Comparison of ENCODE assay signal across 8 cellular contexts in genomic region chr17:57114085-57114673, GRCh38. TPM values are rescaled to one million over a fixed set of nuclear protein-coding genes. Genes with fewer than 3 reads are reported as not detected.
DNase-seq lines count a peak whose midpoint lies in the region; ATAC-seq and TF ChIP-seq lines count a peak whose summit lies in the region.

No MANE protein-coding gene starts in this region.

- dilution Hi-C loops in mammary epithelial cell (cut with HindIII; ENCODE audit: low sequenced_read_pairs): loop anchor here (25.0 kb wide), 1 partner anchor 648 kb away; no protein-coding TSS in a partner anchor

- no peaks in the 10 kb centered on the region for H3K27me3 Mint-ChIP-seq in WTC11 (ENCODE audit: low read depth)

- in situ Hi-C loops in mammary epithelial cell (cut with MboI; ENCODE audit: low sequenced_read_pairs in 2 of 2): loop anchor here in 1 of 2 donors (25.0 kb wide), 1 partner anchor 873 kb away; the partner anchor contains the start of gene VEZF1

- H3K4me1 Mint-ChIP-seq in WTC11: peaks cover 29% of the 10 kb centered on the region

- no TSS peak for BruUV-seq in mammary epithelial cell (replicated peaks; lab: Mats Ljungman, UMichigan)

- DNase-seq in CMK (ENCODE audit: low read depth) (peak; percentile 26), HFF-Myc (ENCODE audit: extremely low read depth, low read depth) (no peak), WTC11 (ENCODE audit: low spot score) (peak; percentile 88), mammary epithelial cell (no peak), medulla oblongata (ENCODE audit: extremely low spot score) (peak; percentile 44)
- peak; percentile 87 for DNase-seq in stimulated activated CD8-positive, alpha-beta memory T cell treated with anti-CD3 and anti-CD28 coated beads, Interleukin-4, amount 100 ng/mL, for 48 hours

- no peaks in the 10 kb centered on the region for H3K27me3 ChIP-seq in mammary epithelial cell (ENCODE audit: insufficient read depth, low read length)

- peaks cover 17% of the 10 kb centered on the region for H3K79me2 ChIP-seq in mammary epithelial cell (ENCODE audit: insufficient read depth, low read length)

- H3K4me3 ChIP-seq in HFF-Myc (replicated peaks; ENCODE audit: low read depth, low read length): no peak overlapping the region
- no peak overlapping the region for H3K4me3 ChIP-seq in mammary epithelial cell (replicated peaks in 1 of 3; ENCODE audit: insufficient read depth in 1 of 3, low read depth in 2 of 3, low read length in 3 of 3)

- H3K4me2 ChIP-seq in mammary epithelial cell (ENCODE audit: insufficient read depth, low read depth, low read length): no peak overlapping the region

- peak; percentile 89 for TF ChIP-seq CTCF in HFF-Myc (IDR thresholded peaks at IDR 0.05; ENCODE audit: low read depth, low read length, missing control alignments)
- peak; percentile 94 for TF ChIP-seq CTCF in WTC11 (IDR thresholded peaks at IDR 0.05)
- TF ChIP-seq CTCF in mammary epithelial cell (conservative IDR thresholded peaks at IDR 0.05 in 1 of 2, IDR thresholded peaks at IDR 0.05 in 1 of 2; ENCODE audit: extremely low read depth in 1 of 2, insufficient read depth in 1 of 2, low read depth in 1 of 2, low read length in 2 of 2): peak; percentile 76 to 90

- no peak overlapping the region for H2AFZ ChIP-seq in mammary epithelial cell (ENCODE audit: low read depth, low read length)

- H3K4me1 ChIP-seq in mammary epithelial cell (ENCODE audit: insufficient read depth, low read length): peaks cover 15% of the 10 kb centered on the region

- H3K4me3 Mint-ChIP-seq in WTC11: no peak overlapping the region

- WGBS in mammary epithelial cell (ENCODE audit: low coverage, missing lambda C conversion rate): 90% methylated on average over 13 of the region's 13 CpGs

- CTCF ChIA-PET in WTC11 (lab: Charles Lee) (interaction anchor here (1.0 to 1.4 kb wide), 2 partner anchors 14 to 20 kb away, joined by 3 read pairs; no protein-coding TSS in a partner anchor), mammary epithelial cell (lab: Charles Lee; ENCODE audit: low non-redundant PET) (interaction anchor here (0.8 kb wide), 1 partner anchor 614 kb away, joined by 7 read pairs; no protein-coding TSS in a partner anchor)

- H3K9me3 ChIP-seq in mammary epithelial cell (replicated peaks; ENCODE audit: insufficient read depth, low read length): no peaks in the 10 kb centered on the region

- H3K27ac ChIP-seq in mammary epithelial cell (ENCODE audit: insufficient read depth, low read depth, low read length): no peak overlapping the region

- peaks cover 75% of the 10 kb centered on the region for H3K36me3 Mint-ChIP-seq in WTC11

- POLR2A ChIA-PET in WTC11 (lab: Charles Lee): no interaction called here

- no peaks in the 10 kb centered on the region for H3K9me3 Mint-ChIP-seq in WTC11

- peaks cover 29% of the 10 kb centered on the region for H3K36me3 ChIP-seq in mammary epithelial cell (ENCODE audit: insufficient read depth, low read length)

- ATAC-seq in WTC11 (peak; percentile 81), GM21526 (IDR thresholded peaks at IDR 0.05; ENCODE audit: low FRiP score, unreplicated experiment) (no peak), HG02884 (IDR thresholded peaks at IDR 0.05; ENCODE audit: unreplicated experiment) (no peak)

- intact Hi-C loops in mammary epithelial cell (cut with micrococcal nuclease): no loop called here

- no peak overlapping the region for H3K9ac ChIP-seq in mammary epithelial cell (ENCODE audit: insufficient read depth, low read length)

- no peaks in the 10 kb centered on the region for H4K20me1 ChIP-seq in mammary epithelial cell (ENCODE audit: insufficient read depth, low read length)

- H3K27ac Mint-ChIP-seq in WTC11: no peak overlapping the region

TF ChIP-seq in WTC11, 78 proteins besides CTCF, POLR2A, EP300 and RAD21:
- TF ChIP-seq ZBTB43 (CRISPR knock-in tag; IDR thresholded peaks at IDR 0.05): no peak
- TF ChIP-seq ZNF121 (CRISPR knock-in tag; IDR thresholded peaks at IDR 0.05): no peak
- TF ChIP-seq TCF7 (CRISPR knock-in tag; IDR thresholded peaks at IDR 0.05; ENCODE audit: low read depth): no peak
- TF ChIP-seq SMAD4 (CRISPR knock-in tag; IDR thresholded peaks at IDR 0.05): no peak
- no peak for TF ChIP-seq ESRRA (CRISPR knock-in tag; IDR thresholded peaks at IDR 0.05; ENCODE audit: borderline replicate concordance)
- no peak for TF ChIP-seq MAX (CRISPR knock-in tag; IDR thresholded peaks at IDR 0.05)
- TF ChIP-seq CBFB (CRISPR knock-in tag; IDR thresholded peaks at IDR 0.05; ENCODE audit: low read depth): no peak
- TF ChIP-seq ZNF263 (CRISPR knock-in tag; IDR thresholded peaks at IDR 0.05; ENCODE audit: low read depth): no peak
- no peak for TF ChIP-seq ZNF232 (CRISPR knock-in tag; IDR thresholded peaks at IDR 0.05)
- no peak for TF ChIP-seq ZBTB21 (CRISPR knock-in tag; IDR thresholded peaks at IDR 0.05; ENCODE audit: borderline replicate concordance)
- no peak for TF ChIP-seq SP1 (CRISPR knock-in tag; conservative IDR thresholded peaks at IDR 0.05)
- no peak for TF ChIP-seq FOXK1 (CRISPR knock-in tag; IDR thresholded peaks at IDR 0.05)
- no peak for TF ChIP-seq NR3C1 (CRISPR knock-in tag; conservative IDR thresholded peaks at IDR 0.05; ENCODE audit: low read depth)
- no peak for TF ChIP-seq ZNF512 (CRISPR knock-in tag; IDR thresholded peaks at IDR 0.05; ENCODE audit: borderline replicate concordance)
- TF ChIP-seq OVOL2 (CRISPR knock-in tag; IDR thresholded peaks at IDR 0.05; ENCODE audit: borderline replicate concordance): no peak
- no peak for TF ChIP-seq PREB (CRISPR knock-in tag; IDR thresholded peaks at IDR 0.05; ENCODE audit: borderline replicate concordance)
- TF ChIP-seq MXD4 (CRISPR knock-in tag; IDR thresholded peaks at IDR 0.05; ENCODE audit: borderline replicate concordance): no peak
- TF ChIP-seq ATF3 (CRISPR knock-in tag; conservative IDR thresholded peaks at IDR 0.05): no peak
- no peak for TF ChIP-seq ZNF425 (CRISPR knock-in tag; conservative IDR thresholded peaks at IDR 0.05)
- no peak for TF ChIP-seq CREM (CRISPR knock-in tag; IDR thresholded peaks at IDR 0.05)

RNA-seq across cellular contexts. Expression of gene AKAP1, which starts 29.1 kb away (rescaled TPM):
- total RNA-seq in WTC11 (2021) (55.9 to 74.5 TPM (median 56.2 TPM) in 3 replicates), mammary epithelial cell (10 to 100 TPM; 31.3 to 33.7 TPM)
- 43.5 TPM for polyA plus RNA-seq in mammary epithelial cell
- polyA minus RNA-seq in mammary epithelial cell: 157 TPM

Comparison
In these comparisons a context has a peak if more than half of its experiments do, and no peak if none do; other contexts are left out.
1. DNase-seq: peak in CMK (single experiment), WTC11 (single experiment), medulla oblongata (single experiment) and stimulated activated CD8-positive, alpha-beta memory T cell treated with anti-CD3 and anti-CD28 coated beads, Interleukin-4, amount 100 ng/mL, for 48 hours (single experiment); none in HFF-Myc (single experiment) and mammary epithelial cell (single experiment).
2. Peak in every context shown above with its lines, with median percentiles within 50 percentile points of each other: CTCF ChIP-seq.